Comparison of ENCODE assay signal across 10 cellular contexts in genomic region chr5:166979576-166979975, GRCh38. TPM values are rescaled to one million over a fixed set of nuclear protein-coding genes. Genes with fewer than 3 reads are reported as not detected.
DNase-seq lines count a peak whose midpoint lies in the region; ATAC-seq and TF ChIP-seq lines count a peak whose summit lies in the region.
"Had no signal": no experiment of that assay in that cellular context is flagged by ENCODE, and none has a peak within 500 bp of the region (broad histone marks: within the 10 kb centered on the region; RNA-seq: fewer than 3 reads in every experiment).

No MANE protein-coding gene starts in this region.

- H4K20me1 ChIP-seq in Karpas-422 (ENCODE audit: insufficient read depth, low read depth, low read length), result no peaks in the 10 kb centered on the region

- intact Hi-C loops in heart left ventricle (cut with DNase I), result no loop called here
- intact Hi-C loops in left cardiac atrium (cut with DNase I), result no loop called here
- intact Hi-C loops in upper lobe of right lung (cut with DNase I), result no loop called here

- H2AFZ ChIP-seq in Karpas-422 (ENCODE audit: low read length), result no peak overlapping the region

- H3K4me3 ChIP-seq in heart left ventricle, result peak overlapping the region in 11 of 12 donors; percentile 15 to 58 (median 48)
- H3K4me3 ChIP-seq in ectodermal cell (ENCODE audit: insufficient read depth, low read depth, low read length), result peak overlapping the region; percentile 63
- peak overlapping the region; percentile 70 to 90 for H3K4me3 ChIP-seq in muscle layer of duodenum (ENCODE audit: low read depth in 1 of 2, low read length in 2 of 2)
- peak overlapping the region; percentile 36 for H3K4me3 ChIP-seq in upper lobe of right lung
- H3K4me3 ChIP-seq in Karpas-422 (ENCODE audit: low read length), result no peak overlapping the region

- no peak overlapping the region for H3K4me2 ChIP-seq in Karpas-422 (ENCODE audit: low read depth, low read length, poor library complexity, severe bottlenecking)
- H3K4me2 ChIP-seq: KMS-11 had no signal

- TF ChIP-seq POLR2A in heart left ventricle (IDR thresholded peaks at IDR 0.05), result no peak

- H3K9me2 ChIP-seq in Karpas-422 (replicated peaks; ENCODE audit: insufficient read depth, low read length), result no peaks in the 10 kb centered on the region

- no peak for TF ChIP-seq CTCF in heart left ventricle (IDR thresholded peaks at IDR 0.05)
- no peak for TF ChIP-seq CTCF in upper lobe of right lung (IDR thresholded peaks at IDR 0.05)

- peak overlapping the region in 1 of 12 donors; percentile 64 for H3K27ac ChIP-seq in heart left ventricle
- H3K27ac ChIP-seq in ectodermal cell (ENCODE audit: insufficient read depth, low read depth, low read length, poor library complexity, severe bottlenecking), result no peak overlapping the region
- H3K27ac ChIP-seq in muscle layer of duodenum (ENCODE audit: low read length), result no peak overlapping the region
- H3K27ac ChIP-seq in upper lobe of right lung, result no peak overlapping the region
- no peak overlapping the region for H3K27ac ChIP-seq in Karpas-422 (ENCODE audit: low read length)
- H3K27ac ChIP-seq: KMS-11 had no signal

- H3K79me2 ChIP-seq in Karpas-422 (ENCODE audit: low read length), result no peaks in the 10 kb centered on the region

- no peak for ATAC-seq in heart left ventricle
- ATAC-seq in left cardiac atrium, result no peak
- ATAC-seq in upper lobe of right lung, result no peak

- H3K27me3 ChIP-seq in heart left ventricle, result peaks cover 0 to 19% (median 5%) of the 10 kb centered on the region in 9 donors
- H3K27me3 ChIP-seq in ectodermal cell (ENCODE audit: control insufficient read depth, insufficient read depth, low read length, poor library complexity, severe bottlenecking), result peaks cover 4% of the 10 kb centered on the region
- no peaks in the 10 kb centered on the region for H3K27me3 ChIP-seq in muscle layer of duodenum (ENCODE audit: low read depth, low read length)
- peaks cover 12% of the 10 kb centered on the region for H3K27me3 ChIP-seq in upper lobe of right lung
- no peaks in the 10 kb centered on the region for H3K27me3 ChIP-seq in Karpas-422 (ENCODE audit: low read length)

- DNase-seq in heart left ventricle, result no peak
- no peak for DNase-seq in left cardiac atrium
- no peak for DNase-seq in upper lobe of right lung
- no peak for DNase-seq in Karpas-422
- DNase-seq in ureter (ENCODE audit: low spot score), result no peak
- DNase-seq in NCI-H2107 treated with DMSO at 0.1 percent for 48 hours (lab: John Stamatoyannopoulos, UW; ENCODE audit: unreplicated experiment), result no peak
- DNase-seq: HFFc6 had no signal

- H3K4me1 ChIP-seq in heart left ventricle (peaks cover 0 to 10% (median 3%) of the 10 kb centered on the region in 12 donors), ectodermal cell (ENCODE audit: control insufficient read depth, insufficient read depth, low read length) (peaks cover 7% of the 10 kb centered on the region), muscle layer of duodenum (ENCODE audit: control insufficient read depth in 1 of 2, insufficient read depth in 2 of 2, low read length in 2 of 2) (peaks cover 6 to 17% of the 10 kb centered on the region in 2 donors), upper lobe of right lung (no peaks in the 10 kb centered on the region), Karpas-422 (ENCODE audit: low read length) (no peaks in the 10 kb centered on the region)

- no peak overlapping the region for H3K9ac ChIP-seq in Karpas-422 (ENCODE audit: low read length)
- H3K9ac ChIP-seq: KMS-11 had no signal

- H3K9me3 ChIP-seq in heart left ventricle (no peaks in the 10 kb centered on the region), ectodermal cell (ENCODE audit: control insufficient read depth, low read length) (no peaks in the 10 kb centered on the region), muscle layer of duodenum (ENCODE audit: control insufficient read depth in 1 of 2, low read length in 2 of 2) (no peaks in the 10 kb centered on the region), upper lobe of right lung (no peaks in the 10 kb centered on the region), Karpas-422 (ENCODE audit: low read length) (peaks cover 10% of the 10 kb centered on the region)

- no peaks in the 10 kb centered on the region for H3K36me3 ChIP-seq in heart left ventricle
- no peaks in the 10 kb centered on the region for H3K36me3 ChIP-seq in ectodermal cell (ENCODE audit: control insufficient read depth, insufficient read depth, low read length)
- no peaks in the 10 kb centered on the region for H3K36me3 ChIP-seq in muscle layer of duodenum (ENCODE audit: control insufficient read depth in 1 of 2, insufficient read depth in 2 of 2, low read length in 2 of 2)
- no peaks in the 10 kb centered on the region for H3K36me3 ChIP-seq in upper lobe of right lung
- no peaks in the 10 kb centered on the region for H3K36me3 ChIP-seq in Karpas-422 (ENCODE audit: insufficient read depth, low read length)

- 2 to 3% (median 3%) methylated on average over 8 of the region's 8 CpGs for WGBS in heart left ventricle, 4 donors
- 4% methylated on average over 8 of the region's 8 CpGs for WGBS in ectodermal cell, 2 experiments

RNA-seq across cellular contexts. Expression of gene TENM2, which starts 0.7 kb away (rescaled TPM):
- total RNA-seq in heart left ventricle (100 to 1,000 TPM in 8 of 9 donors, 10 to 100 TPM in 1; 77.4 to 265 (median 182) TPM), left cardiac atrium (10 to 100 TPM; 26.4 to 31.2 TPM), upper lobe of right lung (0.81 TPM), ureter (0.34 TPM)
- polyA plus RNA-seq in heart left ventricle, result 100 to 1,000 TPM in 1 of 2 donors, 10 to 100 TPM in 1; 37.4 to 140 TPM
- polyA plus RNA-seq in ectodermal cell (2013, experiment 1 of 4), result 12.8 TPM
- polyA plus RNA-seq in ectodermal cell (2013, experiment 2 of 4), result 10.5 TPM
- polyA plus RNA-seq in ectodermal cell (2013, experiment 3 of 4), result 7.1 TPM
- 10.5 TPM for polyA plus RNA-seq in ectodermal cell (2013, experiment 4 of 4)
- not detected in 2 replicates for total RNA-seq in Karpas-422 (2014; rRNA removed; shearing (Covaris generic); ENCODE audit: low replicate concordance)

Comparison
In these comparisons a context has a peak if more than half of its experiments do, and no peak if none do; other contexts are left out.
1. RNA of gene TENM2, which starts 0.7 kb away (total RNA-seq): 77.4 to 265 TPM in heart left ventricle and 26.4 to 31.2 TPM in left cardiac atrium; 0.81 TPM in upper lobe of right lung (single experiment), 0.34 TPM in ureter (single experiment) and not detected in Karpas-422; every median in the first group is over 10 times any median in the second.